Comparison of ENCODE assay signal across 1 cellular context in the genomic region with DNA sequence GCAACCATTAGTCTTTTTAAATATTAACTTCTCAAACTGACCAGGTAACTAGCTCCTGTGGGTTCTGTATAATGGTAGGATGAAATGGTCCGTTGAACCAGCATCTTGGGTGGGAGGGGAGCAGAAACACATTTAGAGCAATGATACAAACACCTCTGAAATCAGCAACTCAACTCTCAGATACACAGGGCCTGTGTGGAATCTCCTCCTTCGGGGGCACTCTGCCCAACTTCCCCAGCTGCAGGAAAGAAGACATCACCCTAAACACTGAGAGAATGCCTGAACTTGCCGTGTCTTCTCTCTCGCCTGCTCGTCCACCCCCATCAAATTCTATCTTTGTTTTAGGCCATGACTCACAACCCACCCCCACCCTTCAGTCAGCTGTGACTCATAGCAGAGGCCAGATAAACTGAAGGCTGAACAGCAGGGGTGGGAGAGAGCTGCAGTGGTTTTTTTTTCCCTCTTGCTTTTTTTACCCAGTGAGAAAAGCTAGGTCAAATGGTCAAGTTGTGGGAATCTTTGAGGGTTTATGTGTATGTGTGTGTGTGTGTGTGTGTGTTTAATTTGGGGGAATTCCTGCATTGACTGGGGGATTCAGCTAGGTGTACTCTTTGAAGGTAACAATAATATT.
TF ChIP-seq lines count a peak whose summit lies in the region.

No MANE protein-coding gene starts in this region.

TF ChIP-seq in SK-N-SH, 30 proteins besides CTCF, POLR2A, EP300 and RAD21 (continued from another document):
- TF ChIP-seq SMC3 (IDR thresholded peaks at IDR 0.05; ENCODE audit: low read depth, low read length) = no peak
- TF ChIP-seq POLR2AphosphoS5 (IDR thresholded peaks at IDR 0.05; ENCODE audit: low read depth, low read length) = peak; percentile 82; the same call in 1 of the 2 replicates
- TF ChIP-seq CHD2 (IDR thresholded peaks at IDR 0.05; ENCODE audit: low read length, partially characterized antibody) = no peak
- TF ChIP-seq TCF12 (IDR thresholded peaks at IDR 0.05) = peak; percentile 96
- TF ChIP-seq, protein P1, sequence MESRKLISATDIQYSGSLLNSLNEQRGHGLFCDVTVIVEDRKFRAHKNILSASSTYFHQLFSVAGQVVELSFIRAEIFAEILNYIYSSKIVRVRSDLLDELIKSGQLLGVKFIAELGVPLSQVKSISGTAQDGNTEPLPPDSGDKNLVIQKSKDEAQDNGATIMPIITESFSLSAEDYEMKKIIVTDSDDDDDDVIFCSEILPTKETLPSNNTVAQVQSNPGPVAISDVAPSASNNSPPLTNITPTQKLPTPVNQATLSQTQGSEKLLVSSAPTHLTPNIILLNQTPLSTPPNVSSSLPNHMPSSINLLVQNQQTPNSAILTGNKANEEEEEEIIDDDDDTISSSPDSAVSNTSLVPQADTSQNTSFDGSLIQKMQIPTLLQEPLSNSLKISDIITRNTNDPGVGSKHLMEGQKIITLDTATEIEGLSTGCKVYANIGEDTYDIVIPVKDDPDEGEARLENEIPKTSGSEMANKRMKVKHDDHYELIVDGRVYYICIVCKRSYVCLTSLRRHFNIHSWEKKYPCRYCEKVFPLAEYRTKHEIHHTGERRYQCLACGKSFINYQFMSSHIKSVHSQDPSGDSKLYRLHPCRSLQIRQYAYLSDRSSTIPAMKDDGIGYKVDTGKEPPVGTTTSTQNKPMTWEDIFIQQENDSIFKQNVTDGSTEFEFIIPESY (IDR thresholded peaks at IDR 0.05; ENCODE audit: borderline replicate concordance, low read depth) = peak; percentile 81
- TF ChIP-seq FOXM1 (IDR thresholded peaks at IDR 0.05; ENCODE audit: low read depth) = peak; percentile 78
- TF ChIP-seq MEF2A (IDR thresholded peaks at IDR 0.05; ENCODE audit: borderline replicate concordance, low read depth) = peak; percentile 76; the same call in 1 of the 2 replicates
- TF ChIP-seq YY1 (IDR thresholded peaks at IDR 0.05; ENCODE audit: low read depth) = peak; percentile 63; the same call in 1 of the 2 replicates
